ENCODE assay signal across 24 cellular contexts in genomic region chr2:3725458-3726250, GRCh38. TPM values are rescaled to one million over a fixed set of nuclear protein-coding genes. Genes with fewer than 3 reads are reported as not detected.
A peak's percentile ranks its signal among the peaks of the same experiment; 100 is the strongest.
DNase-seq lines count a peak whose midpoint lies in the region; ATAC-seq, FAIRE-seq and TF ChIP-seq lines count a peak whose summit lies in the region.
"Had no signal": no experiment of that assay in that cellular context is flagged by ENCODE, and none has a peak within 500 bp of the region (broad histone marks: within the 10 kb centered on the region; RNA-seq: fewer than 3 reads in every experiment).

No MANE protein-coding gene starts in this region.

- CTCF ChIA-PET in activated CD8-positive, alpha-beta memory T cell treated with anti-CD3 and anti-CD28 coated beads, Interleukin-2, amount 10 ng/mL, durations not matched to agents 7 days and 5 days (lab: Charles Lee): no interaction called here

- H3K9me3 Mint-ChIP-seq in activated CD8-positive, alpha-beta memory T cell treated with anti-CD3 and anti-CD28 coated beads, Interleukin-2, amount 10 ng/mL, durations not matched to agents 7 days and 5 days (ENCODE audit: low read depth): no peaks in the 10 kb centered on the region
- H3K9me3 Mint-ChIP-seq in glutamatergic neuron (ENCODE audit: unreplicated experiment) (peaks cover 2% of the 10 kb centered on the region), osteocyte (ENCODE audit: unreplicated experiment) (peaks cover 6% of the 10 kb centered on the region)

- no peak overlapping the region for H3K4me3 Mint-ChIP-seq in activated CD8-positive, alpha-beta memory T cell treated with anti-CD3 and anti-CD28 coated beads, Interleukin-2, amount 10 ng/mL, durations not matched to agents 7 days and 5 days
- H3K4me3 Mint-ChIP-seq in glutamatergic neuron (ENCODE audit: unreplicated experiment): no peak overlapping the region
- H3K4me3 Mint-ChIP-seq in osteocyte (ENCODE audit: unreplicated experiment): no peak overlapping the region
- H3K4me3 Mint-ChIP-seq: CD8-positive, alpha-beta memory T cell had no signal

- DNase-seq in activated CD8-positive, alpha-beta memory T cell treated with anti-CD3 and anti-CD28 coated beads, Interleukin-2, amount 10 ng/mL, durations not matched to agents 7 days and 5 days: peak; percentile 31
- no peak for DNase-seq in activated CD8-positive, alpha-beta memory T cell treated with anti-CD3 and anti-CD28 coated beads, Interleukin-2, amount 50 U/mL, for 48 hours
- DNase-seq in NCI-H2171 (lab: John Stamatoyannopoulos, UW): peak; percentile 15
- no peak for DNase-seq in glutamatergic neuron
- peak; percentile 84 for DNase-seq in osteocyte (ENCODE audit: extremely low spot score, unreplicated experiment)
- DNase-seq in RPMI8226: no peak
- no peak for DNase-seq in GM12892 (ENCODE audit: insufficient read length)
- no peak for DNase-seq in AG20443 (ENCODE audit: low spot score)
- DNase-seq: Calu3; CD8-positive, alpha-beta memory T cell; DMS153; GDM1; IMR-90; NCI-H1105 treated with DMSO at 0.1 percent for 48 hours; NCI-H2029 treated with DMSO at 0.1 percent for 48 hours; NCI-H446; NCI-H526; SHP77 treated with DMSO at 0.1 percent for 48 hours; SK-N-SH had no signal

- H3K36me3 Mint-ChIP-seq in activated CD8-positive, alpha-beta memory T cell treated with anti-CD3 and anti-CD28 coated beads, Interleukin-2, amount 10 ng/mL, durations not matched to agents 7 days and 5 days: no peaks in the 10 kb centered on the region
- no peaks in the 10 kb centered on the region for H3K36me3 Mint-ChIP-seq in glutamatergic neuron (ENCODE audit: unreplicated experiment)
- H3K36me3 Mint-ChIP-seq in osteocyte (ENCODE audit: unreplicated experiment): no peaks in the 10 kb centered on the region
- H3K36me3 Mint-ChIP-seq: CD8-positive, alpha-beta memory T cell had no signal

- ATAC-seq in activated CD8-positive, alpha-beta memory T cell treated with anti-CD3 and anti-CD28 coated beads, Interleukin-2, amount 10 ng/mL, durations not matched to agents 7 days and 5 days: no peak
- ATAC-seq: HCT116 had no signal

- H3K27ac Mint-ChIP-seq in activated CD8-positive, alpha-beta memory T cell treated with anti-CD3 and anti-CD28 coated beads, Interleukin-2, amount 10 ng/mL, durations not matched to agents 7 days and 5 days: no peak overlapping the region
- H3K27ac Mint-ChIP-seq in glutamatergic neuron (ENCODE audit: unreplicated experiment) (peak overlapping the region; percentile 20), osteocyte (ENCODE audit: unreplicated experiment) (no peak overlapping the region)
- H3K27ac Mint-ChIP-seq: CD8-positive, alpha-beta memory T cell had no signal

- H3K27me3 Mint-ChIP-seq in activated CD8-positive, alpha-beta memory T cell treated with anti-CD3 and anti-CD28 coated beads, Interleukin-2, amount 10 ng/mL, durations not matched to agents 7 days and 5 days: no peaks in the 10 kb centered on the region
- peaks cover 1% of the 10 kb centered on the region for H3K27me3 Mint-ChIP-seq in glutamatergic neuron (ENCODE audit: unreplicated experiment)
- H3K27me3 Mint-ChIP-seq in osteocyte (ENCODE audit: unreplicated experiment): peaks cover 4% of the 10 kb centered on the region

- no peaks in the 10 kb centered on the region for H3K4me1 Mint-ChIP-seq in activated CD8-positive, alpha-beta memory T cell treated with anti-CD3 and anti-CD28 coated beads, Interleukin-2, amount 10 ng/mL, durations not matched to agents 7 days and 5 days
- H3K4me1 Mint-ChIP-seq in glutamatergic neuron (ENCODE audit: low read depth, unreplicated experiment) (peaks cover 7% of the 10 kb centered on the region), osteocyte (ENCODE audit: unreplicated experiment) (peaks cover 8% of the 10 kb centered on the region)

- FAIRE-seq in GM12892 (lab: Jason Lieb, UNC): no peak
- FAIRE-seq: H1 had no signal

- no peak for TF ChIP-seq POLR2A in GM12892 (IDR thresholded peaks at IDR 0.05; ENCODE audit: low read depth, low read length)

- no peak for TF ChIP-seq CTCF in glutamatergic neuron (IDR thresholded peaks at IDR 0.05; ENCODE audit: partially characterized antibody, unreplicated experiment)
- TF ChIP-seq CTCF in osteocyte (IDR thresholded peaks at IDR 0.05): no peak

RNA-seq across cellular contexts. Expression of gene DCDC2C, which starts 22.3 kb away (rescaled TPM):
- total RNA-seq in activated CD8-positive, alpha-beta memory T cell treated with anti-CD3 and anti-CD28 coated beads, Interleukin-2, amount 10 ng/mL, durations not matched to agents 7 days and 5 days: not detected
- total RNA-seq in glutamatergic neuron (ENCODE audit: unreplicated experiment) (not detected), osteocyte (not detected in 2 replicates)
- polyA plus RNA-seq in GM12892 (2012; ENCODE audit: missing spikeins): not detected
- total RNA-seq: A172; Calu3; CD8-positive, alpha-beta memory T cell; H1; IMR-90; RPMI7951 had no signal
- polyA plus RNA-seq: AG04450; CD8-positive, alpha-beta memory T cell; IMR-90; SK-N-SH had no signal

Comparison
In these comparisons a context has a peak if more than half of its experiments do, and no peak if none do; other contexts are left out.
1. DNase-seq: peak in activated CD8-positive, alpha-beta memory T cell treated with anti-CD3 and anti-CD28 coated beads, Interleukin-2, amount 10 ng/mL, durations not matched to agents 7 days and 5 days (single experiment), NCI-H2171 (single experiment) and osteocyte (single experiment); none in activated CD8-positive, alpha-beta memory T cell treated with anti-CD3 and anti-CD28 coated beads, Interleukin-2, amount 50 U/mL, for 48 hours (single experiment), glutamatergic neuron (single experiment), RPMI8226 (single experiment), GM12892 (single experiment) and AG20443 (single experiment).